ENCODE assay signal across 16 cellular contexts in genomic region chr2:11437602-11438001, GRCh38. TPM values are rescaled to one million over a fixed set of nuclear protein-coding genes. Genes with fewer than 3 reads are reported as not detected.
DNase-seq lines count a peak whose midpoint lies in the region; TF ChIP-seq lines count a peak whose summit lies in the region.
"Had no signal": no experiment of that assay in that cellular context is flagged by ENCODE, and none has a peak within 500 bp of the region (broad histone marks: within the 10 kb centered on the region; RNA-seq: fewer than 3 reads in every experiment).

No MANE protein-coding gene starts in this region.

- H3K18ac ChIP-seq in mesenchymal stem cell (ENCODE audit: low read depth in 1 of 2, low read length in 2 of 2) = no peak overlapping the region

- no peak overlapping the region for H4K8ac ChIP-seq in mesenchymal stem cell (ENCODE audit: low read length)

- H2BK12ac ChIP-seq in mesenchymal stem cell (ENCODE audit: low read length in 2 of 2) = no peak overlapping the region

- no peak overlapping the region for H3K9ac ChIP-seq in SK-N-SH
- H3K9ac ChIP-seq in mesenchymal stem cell (ENCODE audit: low read length) = no peak overlapping the region

- no peak overlapping the region for H4K91ac ChIP-seq in mesenchymal stem cell (ENCODE audit: low read length)

- H3K79me2 ChIP-seq in SK-N-SH (ENCODE audit: insufficient read depth) = no peaks in the 10 kb centered on the region

- H3K27ac Mint-ChIP-seq in osteocyte (ENCODE audit: unreplicated experiment) = no peak overlapping the region
- H3K27ac Mint-ChIP-seq: H9 had no signal

- H3K27ac ChIP-seq in SK-N-SH (ENCODE audit: low read depth in 2 of 2, low read length in 1 of 2) (no peak overlapping the region), coronary artery (no peak overlapping the region), mesenchymal stem cell (ENCODE audit: low read length, poor library complexity, severe bottlenecking) (no peak overlapping the region)
- H3K27ac ChIP-seq: PC-9, SJSA1 had no signal

- POLR2A ChIA-PET in SK-N-SH (lab: Yijun Ruan, JAX) = no interaction called here

- H3K4me1 Mint-ChIP-seq in osteocyte (ENCODE audit: unreplicated experiment) = no peaks in the 10 kb centered on the region
- H3K4me1 Mint-ChIP-seq: CD8-positive, alpha-beta memory T cell; H9 had no signal

- no peak for TF ChIP-seq RAD21 in SK-N-SH (IDR thresholded peaks at IDR 0.05; ENCODE audit: low read length)

- H4K20me1 ChIP-seq in SK-N-SH (ENCODE audit: insufficient read depth) = no peaks in the 10 kb centered on the region

- H3K27me3 ChIP-seq in SK-N-SH (ENCODE audit: insufficient read depth) (no peaks in the 10 kb centered on the region), mesenchymal stem cell (ENCODE audit: control insufficient read depth in 1 of 2, insufficient read depth in 1 of 2, low read length in 2 of 2) (no peaks in the 10 kb centered on the region)
- H3K27me3 ChIP-seq: SJSA1 had no signal

- H3K36me3 Mint-ChIP-seq in osteocyte (ENCODE audit: unreplicated experiment) = peaks cover 28% of the 10 kb centered on the region

- no peaks in the 10 kb centered on the region for H3F3A ChIP-seq in SK-N-SH (replicated peaks; ENCODE audit: insufficient read depth)

- peaks cover 7% of the 10 kb centered on the region for H3K79me1 ChIP-seq in mesenchymal stem cell (replicated peaks; ENCODE audit: low read length, poor library complexity, severe bottlenecking)

- no peak overlapping the region for H2BK15ac ChIP-seq in mesenchymal stem cell (ENCODE audit: low read depth, poor library complexity, severe bottlenecking)

- DNase-seq in D341Med (ENCODE audit: low spot score) = peak; percentile 50
- DNase-seq in NCI-H1694 (lab: John Stamatoyannopoulos, UW) = peak; percentile 73
- DNase-seq in SK-N-SH = peak; percentile 41
- DNase-seq in osteocyte (ENCODE audit: extremely low spot score, unreplicated experiment) = peak; percentile 27
- no peak for DNase-seq in coronary artery (ENCODE audit: low spot score)
- no peak for DNase-seq in mesenchymal stem cell
- no peak for DNase-seq in NCI-H2081 treated with DMSO at 0.1 percent for 48 hours (lab: John Stamatoyannopoulos, UW)
- DNase-seq: C1 segment of cervical spinal cord; CD8-positive, alpha-beta memory T cell; DND-41; H9; KBM-7; NCI-H187 treated with DMSO at 0.1 percent for 48 hours; NCI-H774; PC-9 had no signal

- no peak overlapping the region for H2AK5ac ChIP-seq in mesenchymal stem cell (ENCODE audit: low read length, severe bottlenecking)

- TF ChIP-seq EP300 in SK-N-SH (IDR thresholded peaks at IDR 0.05; ENCODE audit: borderline replicate concordance in 1 of 2, low read depth in 1 of 2, low read length in 1 of 2) = no peak; a peak in 1 of 4 replicates

- CTCF ChIA-PET in SK-N-SH (lab: Yijun Ruan, JAX) = interaction anchor here (0.7 to 2.6 kb wide), 4 partner anchors 9 to 605 kb away, joined by 3 to 11 read pairs (median 8); no protein-coding TSS in a partner anchor

- H3K9me3 Mint-ChIP-seq in osteocyte (ENCODE audit: unreplicated experiment) = no peaks in the 10 kb centered on the region

- no peaks in the 10 kb centered on the region for H3K9me2 ChIP-seq in SK-N-SH

- no peak overlapping the region for H2BK5ac ChIP-seq in mesenchymal stem cell (ENCODE audit: low read depth, low read length, poor library complexity, severe bottlenecking)

- H3K14ac ChIP-seq in mesenchymal stem cell (ENCODE audit: low read length in 2 of 2) = no peak overlapping the region

- H3K4me3 Mint-ChIP-seq in osteocyte (ENCODE audit: unreplicated experiment) = no peak overlapping the region
- H3K4me3 Mint-ChIP-seq: CD8-positive, alpha-beta memory T cell; H9 had no signal

- TF ChIP-seq CTCF in SK-N-SH (IDR thresholded peaks at IDR 0.05) (no peak), osteocyte (IDR thresholded peaks at IDR 0.05) (no peak), coronary artery (IDR thresholded peaks at IDR 0.05) (no peak)

- H3K23ac ChIP-seq in mesenchymal stem cell (ENCODE audit: low read length in 2 of 2) = no peak overlapping the region

- H2BK120ac ChIP-seq in mesenchymal stem cell (ENCODE audit: low read depth, low read length) = no peak overlapping the region

- no peak overlapping the region for H3K4ac ChIP-seq in mesenchymal stem cell (ENCODE audit: low read depth in 1 of 2, low read length in 2 of 2)

- H3K4me2 ChIP-seq in SK-N-SH (no peak overlapping the region), mesenchymal stem cell (ENCODE audit: low read length, poor library complexity, severe bottlenecking) (no peak overlapping the region)
- H3K4me2 ChIP-seq: PC-9 had no signal

- peaks cover 0 to 5% of the 10 kb centered on the region in 2 experiments; a peak in 1 of 4 replicates for H3K4me1 ChIP-seq in SK-N-SH (ENCODE audit: control insufficient read depth in 1 of 2, insufficient read depth in 2 of 2, low read depth in 1 of 2, low read length in 1 of 2)
- no peaks in the 10 kb centered on the region for H3K4me1 ChIP-seq in mesenchymal stem cell (ENCODE audit: control insufficient read depth, insufficient read depth, low read depth, low read length)
- H3K4me1 ChIP-seq: SJSA1 had no signal

- no peak overlapping the region for H2AFZ ChIP-seq in SK-N-SH (ENCODE audit: low read depth)
- no peak overlapping the region for H2AFZ ChIP-seq in mesenchymal stem cell (ENCODE audit: low read depth, low read length)
- H2AFZ ChIP-seq: PC-9 had no signal

- H3K36me3 ChIP-seq in SK-N-SH (replicated peaks in 1 of 2; ENCODE audit: control insufficient read depth in 1 of 2, insufficient read depth in 2 of 2, low read length in 1 of 2) (peaks cover 8 to 34% of the 10 kb centered on the region in 2 experiments), mesenchymal stem cell (ENCODE audit: control insufficient read depth in 1 of 2, insufficient read depth in 2 of 2, low read depth in 1 of 2, low read length in 2 of 2) (peaks cover 23 to 29% of the 10 kb centered on the region in 2 experiments)

- WGBS in SK-N-SH (ENCODE audit: low lambda C conversion rate) = 81% methylated on average over 5 of the region's 5 CpGs
- 95% methylated on average over 5 of the region's 5 CpGs for WGBS in mesenchymal stem cell

- no peaks in the 10 kb centered on the region for H3K9me3 ChIP-seq in SK-N-SH
- no peaks in the 10 kb centered on the region for H3K9me3 ChIP-seq in mesenchymal stem cell (ENCODE audit: control insufficient read depth, low read length)

- H3K27me3 Mint-ChIP-seq in osteocyte (ENCODE audit: unreplicated experiment) = no peaks in the 10 kb centered on the region
- H3K27me3 Mint-ChIP-seq: CD8-positive, alpha-beta memory T cell had no signal

- H3K4me3 ChIP-seq in SK-N-SH (ENCODE audit: low read depth in 2 of 2, low read length in 1 of 2) (no peak overlapping the region; a peak in 1 of 4 replicates), coronary artery (no peak overlapping the region), mesenchymal stem cell (ENCODE audit: insufficient read depth in 1 of 2, low read depth in 1 of 2, low read length in 2 of 2) (no peak overlapping the region)
- H3K4me3 ChIP-seq: PC-9, SJSA1 had no signal

TF ChIP-seq in SK-N-SH, 30 proteins besides CTCF, POLR2A, EP300 and RAD21:
- TF ChIP-seq NRF1 (IDR thresholded peaks at IDR 0.05; ENCODE audit: low read depth, low read length) (no peak), TCF12 (IDR thresholded peaks at IDR 0.05) (peak; percentile 76)
- TF ChIP-seq, protein P1, sequence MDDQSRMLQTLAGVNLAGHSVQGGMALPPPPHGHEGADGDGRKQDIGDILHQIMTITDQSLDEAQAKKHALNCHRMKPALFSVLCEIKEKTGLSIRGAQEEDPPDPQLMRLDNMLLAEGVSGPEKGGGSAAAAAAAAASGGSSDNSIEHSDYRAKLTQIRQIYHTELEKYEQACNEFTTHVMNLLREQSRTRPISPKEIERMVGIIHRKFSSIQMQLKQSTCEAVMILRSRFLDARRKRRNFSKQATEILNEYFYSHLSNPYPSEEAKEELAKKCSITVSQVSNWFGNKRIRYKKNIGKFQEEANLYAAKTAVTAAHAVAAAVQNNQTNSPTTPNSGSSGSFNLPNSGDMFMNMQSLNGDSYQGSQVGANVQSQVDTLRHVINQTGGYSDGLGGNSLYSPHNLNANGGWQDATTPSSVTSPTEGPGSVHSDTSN (IDR thresholded peaks at IDR 0.05) = 0 out of 2 replicates have a peak, but pooled peaks have one; percentile 11

RNA-seq across cellular contexts. Expression of gene E2F6, which starts 28.4 kb away (rescaled TPM):
- 15.3 and 19.7 TPM in 2 replicates for polyA plus RNA-seq in SK-N-SH (2012; rRNA removed)
- 18.9 and 19.2 TPM in 2 replicates for polyA plus RNA-seq in SK-N-SH (2012; cell fraction: cytosol; rRNA removed)
- 28.1 and 36.0 TPM in 2 replicates for polyA plus RNA-seq in SK-N-SH (2012; cell fraction: nucleus; rRNA removed)
- total RNA-seq in osteocyte = 14.8 and 16.9 TPM in 2 replicates
- polyA plus RNA-seq in mesenchymal stem cell (2013, experiment 1 of 2) = 11.7 TPM
- 12.0 TPM for polyA plus RNA-seq in mesenchymal stem cell (2013, experiment 2 of 2)

Comparison
In these comparisons a context has a peak if more than half of its experiments do, and no peak if none do; other contexts are left out.
1. DNase-seq: peak in D341Med (single experiment), NCI-H1694 (single experiment), SK-N-SH (single experiment) and osteocyte (single experiment); none in coronary artery (single experiment), mesenchymal stem cell (single experiment) and NCI-H2081 treated with DMSO at 0.1 percent for 48 hours (single experiment).